Comparison of ENCODE assay signal across 27 cellular contexts in the genomic region with DNA sequence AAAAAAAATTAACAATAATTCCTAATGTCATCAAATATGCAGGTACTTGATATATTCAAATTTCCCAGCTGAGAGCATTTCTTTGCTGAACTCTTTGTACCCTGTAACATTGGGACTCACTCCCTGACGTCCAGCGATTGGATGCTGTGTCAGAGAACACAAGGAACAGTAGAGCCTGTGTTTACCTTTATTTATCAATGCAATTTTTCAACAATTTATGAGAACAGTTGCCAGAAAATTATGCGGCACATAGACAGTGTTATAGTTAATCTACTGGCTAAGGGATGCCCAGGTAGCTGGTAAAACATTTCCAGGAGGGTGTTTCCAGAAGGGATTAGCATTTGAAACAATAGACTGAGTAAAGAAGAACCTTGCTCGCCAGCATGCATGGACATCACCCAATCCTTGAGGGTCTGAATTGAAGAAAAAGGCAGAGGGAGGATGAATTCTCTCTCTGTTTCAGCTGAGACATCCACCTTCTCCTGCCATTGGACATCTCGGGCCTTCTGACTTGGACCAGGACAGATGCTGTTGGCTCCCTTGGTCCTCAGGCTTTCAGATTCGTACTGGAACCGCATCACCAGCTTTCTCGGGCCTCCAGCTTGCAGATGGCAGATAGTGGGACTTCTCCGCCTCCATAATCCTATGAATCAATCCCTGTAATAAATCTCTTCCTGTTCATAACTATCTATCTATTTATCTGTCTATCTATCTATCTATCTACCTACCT.
"Had no signal": no experiment of that assay in that cellular context is flagged by ENCODE, and none has a peak within 500 bp of the region (broad histone marks: within the 10 kb centered on the region; RNA-seq: fewer than 3 reads in every experiment).

No MANE protein-coding gene starts in this region.

- H3K4me2 ChIP-seq: KMS-11 had no signal

- H3K9me3 ChIP-seq: ascending aorta, body of pancreas had no signal

- H3K36me3 Mint-ChIP-seq: activated CD4-positive, alpha-beta memory T cell treated with anti-CD3 and anti-CD28 coated beads for 36 hours; activated naive CD4-positive, alpha-beta T cell treated with anti-CD3 and anti-CD28 coated beads, Interleukin-2, amount 50 U/mL, for 24 hours; WTC11 had no signal

- DNase-seq: activated CD4-positive, alpha-beta memory T cell treated with anti-CD3 and anti-CD28 coated beads for 36 hours; activated CD4-positive, alpha-beta T cell treated with anti-CD3 and anti-CD28 coated beads, Interleukin-2, amount 10 ng/mL, durations not matched to agents 7 days and 5 days; activated CD4-positive, CD25-positive, alpha-beta regulatory T cell treated with anti-CD3 and anti-CD28 coated beads, Interleukin-2, amount 50 U/mL, for 72 hours; activated CD8-positive, alpha-beta memory T cell treated with anti-CD3 and anti-CD28 coated beads for 24 hours; activated naive CD8-positive, alpha-beta T cell treated with anti-CD3 and anti-CD28 coated beads, Interleukin-2, amount 50 U/mL, for 24 hours; activated T-cell treated with anti-CD3 and anti-CD28 coated beads, Interleukin-2, amount 50 U/mL, for 48 hours; amniotic stem cell; MM.1S; NCI-H1105 treated with DMSO at 0.1 percent for 48 hours; NCI-H1436 treated with DMSO at 0.1 percent for 48 hours; NCI-H187; NCI-H2081; NCI-H446; NCI-H524; PC-3; SHP77; T-helper 9 cell had no signal

- ATAC-seq: activated naive CD8-positive, alpha-beta T cell treated with anti-CD3 and anti-CD28 coated beads, Interleukin-2, amount 50 U/mL, for 24 hours; body of pancreas; PC-3; SK-N-SH treated with all-trans-retinoic acid at 6 μM for 48 hours; WTC11 had no signal

- H3K4me1 Mint-ChIP-seq: central memory CD8-positive, alpha-beta T cell; WTC11 had no signal

- H3K4me3 Mint-ChIP-seq: activated CD4-positive, alpha-beta memory T cell treated with anti-CD3 and anti-CD28 coated beads for 36 hours; activated CD4-positive, alpha-beta T cell treated with anti-CD3 and anti-CD28 coated beads, Interleukin-2, amount 10 ng/mL, durations not matched to agents 7 days and 5 days; activated naive CD4-positive, alpha-beta T cell treated with anti-CD3 and anti-CD28 coated beads, Interleukin-2, amount 50 U/mL, for 24 hours; activated naive CD8-positive, alpha-beta T cell treated with anti-CD3 and anti-CD28 coated beads, Interleukin-2, amount 50 U/mL, for 24 hours; central memory CD8-positive, alpha-beta T cell; T-helper 1 cell treated with Interleukin-12 subunit alpha and Interleukin-12 subunit beta and Interleukin-4 antibody, amounts not matched to agents 30 μg/mL and 1 μg/mL, for 36 hours; WTC11 had no signal

- H3K27ac ChIP-seq: ascending aorta, body of pancreas, KMS-11, SJSA1 had no signal

- H3K4me3 ChIP-seq: ascending aorta, body of pancreas, SJSA1 had no signal

- H3K36me3 ChIP-seq: ascending aorta, SJSA1 had no signal

- FAIRE-seq: RCC 7860 had no signal

- H3K9ac ChIP-seq: KMS-11 had no signal

- H3K9me3 Mint-ChIP-seq: activated CD4-positive, alpha-beta memory T cell treated with anti-CD3 and anti-CD28 coated beads for 36 hours; activated CD4-positive, alpha-beta T cell treated with anti-CD3 and anti-CD28 coated beads, Interleukin-2, amount 10 ng/mL, durations not matched to agents 7 days and 5 days; activated naive CD4-positive, alpha-beta T cell treated with anti-CD3 and anti-CD28 coated beads, Interleukin-2, amount 50 U/mL, for 24 hours; activated naive CD8-positive, alpha-beta T cell treated with anti-CD3 and anti-CD28 coated beads, Interleukin-2, amount 50 U/mL, for 24 hours; central memory CD8-positive, alpha-beta T cell; T-helper 1 cell treated with Interleukin-12 subunit alpha and Interleukin-12 subunit beta and Interleukin-4 antibody, amounts not matched to agents 30 μg/mL and 1 μg/mL, for 36 hours; WTC11 had no signal

- H3K27me3 Mint-ChIP-seq: activated CD4-positive, alpha-beta memory T cell treated with anti-CD3 and anti-CD28 coated beads for 36 hours; activated CD4-positive, alpha-beta T cell treated with anti-CD3 and anti-CD28 coated beads, Interleukin-2, amount 10 ng/mL, durations not matched to agents 7 days and 5 days; activated naive CD4-positive, alpha-beta T cell treated with anti-CD3 and anti-CD28 coated beads, Interleukin-2, amount 50 U/mL, for 24 hours; activated naive CD8-positive, alpha-beta T cell treated with anti-CD3 and anti-CD28 coated beads, Interleukin-2, amount 50 U/mL, for 24 hours; central memory CD8-positive, alpha-beta T cell had no signal

- H3K27ac Mint-ChIP-seq: activated CD4-positive, alpha-beta memory T cell treated with anti-CD3 and anti-CD28 coated beads for 36 hours; activated CD4-positive, alpha-beta T cell treated with anti-CD3 and anti-CD28 coated beads, Interleukin-2, amount 10 ng/mL, durations not matched to agents 7 days and 5 days; activated naive CD4-positive, alpha-beta T cell treated with anti-CD3 and anti-CD28 coated beads, Interleukin-2, amount 50 U/mL, for 24 hours; activated naive CD8-positive, alpha-beta T cell treated with anti-CD3 and anti-CD28 coated beads, Interleukin-2, amount 50 U/mL, for 24 hours; T-helper 1 cell treated with Interleukin-12 subunit alpha and Interleukin-12 subunit beta and Interleukin-4 antibody, amounts not matched to agents 30 μg/mL and 1 μg/mL, for 36 hours; WTC11 had no signal

- H3K27me3 ChIP-seq: ascending aorta, body of pancreas, SJSA1 had no signal
